ENCODE assay signal across 2 cellular contexts in genomic region chr9:71822935-71823334, GRCh38.
TF ChIP-seq lines count a peak whose summit lies in the region.

No MANE protein-coding gene starts in this region.

TF ChIP-seq in GM23338, 12 proteins besides CTCF, POLR2A, EP300 and RAD21:
- TF ChIP-seq, protein P1, sequence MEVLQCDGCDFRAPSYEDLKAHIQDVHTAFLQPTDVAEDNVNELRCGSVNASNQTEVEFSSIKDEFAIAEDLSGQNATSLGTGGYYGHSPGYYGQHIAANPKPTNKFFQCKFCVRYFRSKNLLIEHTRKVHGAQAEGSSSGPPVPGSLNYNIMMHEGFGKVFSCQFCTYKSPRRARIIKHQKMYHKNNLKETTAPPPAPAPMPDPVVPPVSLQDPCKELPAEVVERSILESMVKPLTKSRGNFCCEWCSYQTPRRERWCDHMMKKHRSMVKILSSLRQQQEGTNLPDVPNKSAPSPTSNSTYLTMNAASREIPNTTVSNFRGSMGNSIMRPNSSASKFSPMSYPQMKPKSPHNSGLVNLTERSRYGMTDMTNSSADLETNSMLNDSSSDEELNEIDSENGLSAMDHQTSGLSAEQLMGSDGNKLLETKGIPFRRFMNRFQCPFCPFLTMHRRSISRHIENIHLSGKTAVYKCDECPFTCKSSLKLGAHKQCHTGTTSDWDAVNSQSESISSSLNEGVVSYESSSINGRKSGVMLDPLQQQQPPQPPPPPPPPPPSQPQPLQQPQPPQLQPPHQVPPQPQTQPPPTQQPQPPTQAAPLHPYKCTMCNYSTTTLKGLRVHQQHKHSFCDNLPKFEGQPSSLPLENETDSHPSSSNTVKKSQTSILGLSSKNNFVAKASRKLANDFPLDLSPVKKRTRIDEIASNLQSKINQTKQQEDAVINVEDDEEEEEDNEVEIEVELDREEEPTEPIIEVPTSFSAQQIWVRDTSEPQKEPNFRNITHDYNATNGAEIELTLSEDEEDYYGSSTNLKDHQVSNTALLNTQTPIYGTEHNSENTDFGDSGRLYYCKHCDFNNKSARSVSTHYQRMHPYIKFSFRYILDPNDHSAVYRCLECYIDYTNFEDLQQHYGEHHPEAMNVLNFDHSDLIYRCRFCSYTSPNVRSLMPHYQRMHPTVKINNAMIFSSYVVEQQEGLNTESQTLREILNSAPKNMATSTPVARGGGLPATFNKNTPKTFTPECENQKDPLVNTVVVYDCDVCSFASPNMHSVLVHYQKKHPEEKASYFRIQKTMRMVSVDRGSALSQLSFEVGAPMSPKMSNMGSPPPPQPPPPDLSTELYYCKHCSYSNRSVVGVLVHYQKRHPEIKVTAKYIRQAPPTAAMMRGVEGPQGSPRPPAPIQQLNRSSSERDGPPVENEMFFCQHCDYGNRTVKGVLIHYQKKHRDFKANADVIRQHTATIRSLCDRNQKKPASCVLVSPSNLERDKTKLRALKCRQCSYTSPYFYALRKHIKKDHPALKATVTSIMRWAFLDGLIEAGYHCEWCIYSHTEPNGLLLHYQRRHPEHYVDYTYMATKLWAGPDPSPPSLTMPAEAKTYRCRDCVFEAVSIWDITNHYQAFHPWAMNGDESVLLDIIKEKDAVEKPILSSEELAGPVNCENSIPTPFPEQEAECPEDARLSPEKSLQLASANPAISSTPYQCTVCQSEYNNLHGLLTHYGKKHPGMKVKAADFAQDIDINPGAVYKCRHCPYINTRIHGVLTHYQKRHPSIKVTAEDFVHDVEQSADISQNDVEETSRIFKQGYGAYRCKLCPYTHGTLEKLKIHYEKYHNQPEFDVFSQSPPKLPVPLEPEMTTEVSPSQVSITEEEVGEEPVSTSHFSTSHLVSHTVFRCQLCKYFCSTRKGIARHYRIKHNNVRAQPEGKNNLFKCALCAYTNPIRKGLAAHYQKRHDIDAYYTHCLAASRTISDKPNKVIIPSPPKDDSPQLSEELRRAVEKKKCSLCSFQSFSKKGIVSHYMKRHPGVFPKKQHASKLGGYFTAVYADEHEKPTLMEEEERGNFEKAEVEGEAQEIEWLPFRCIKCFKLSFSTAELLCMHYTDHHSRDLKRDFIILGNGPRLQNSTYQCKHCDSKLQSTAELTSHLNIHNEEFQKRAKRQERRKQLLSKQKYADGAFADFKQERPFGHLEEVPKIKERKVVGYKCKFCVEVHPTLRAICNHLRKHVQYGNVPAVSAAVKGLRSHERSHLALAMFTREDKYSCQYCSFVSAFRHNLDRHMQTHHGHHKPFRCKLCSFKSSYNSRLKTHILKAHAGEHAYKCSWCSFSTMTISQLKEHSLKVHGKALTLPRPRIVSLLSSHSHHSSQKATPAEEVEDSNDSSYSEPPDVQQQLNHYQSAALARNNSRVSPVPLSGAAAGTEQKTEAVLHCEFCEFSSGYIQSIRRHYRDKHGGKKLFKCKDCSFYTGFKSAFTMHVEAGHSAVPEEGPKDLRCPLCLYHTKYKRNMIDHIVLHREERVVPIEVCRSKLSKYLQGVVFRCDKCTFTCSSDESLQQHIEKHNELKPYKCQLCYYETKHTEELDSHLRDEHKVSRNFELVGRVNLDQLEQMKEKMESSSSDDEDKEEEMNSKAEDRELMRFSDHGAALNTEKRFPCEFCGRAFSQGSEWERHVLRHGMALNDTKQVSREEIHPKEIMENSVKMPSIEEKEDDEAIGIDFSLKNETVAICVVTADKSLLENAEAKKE (CRISPR knock-in tag; IDR thresholded peaks at IDR 0.05), result peak; percentile 55; the same call in 1 of the 2 replicates
- no peak for TF ChIP-seq POLR2AphosphoS5 (IDR thresholded peaks at IDR 0.05; ENCODE audit: low read depth)

TF ChIP-seq in endothelial cell of umbilical vein, 7 proteins besides CTCF, POLR2A, EP300 and RAD21:
- TF ChIP-seq JUN (IDR thresholded peaks at IDR 0.05; ENCODE audit: borderline replicate concordance, insufficient read depth, insufficient read length, low read depth) (no peak), EZH2 (IDR thresholded peaks at IDR 0.05; ENCODE audit: borderline replicate concordance, low read depth, low read length, severe bottlenecking) (no peak), GATA2 (IDR thresholded peaks at IDR 0.05; ENCODE audit: insufficient read depth, insufficient read length, low read depth, low read length) (no peak), POLR2AphosphoS5 (IDR thresholded peaks at IDR 0.05; ENCODE audit: insufficient read depth, low read depth, low read length) (no peak), MYC (IDR thresholded peaks at IDR 0.05; ENCODE audit: low read depth, low read length) (no peak), FOS (IDR thresholded peaks at IDR 0.05; ENCODE audit: borderline replicate concordance, insufficient read depth, low read length) (no peak)
- TF ChIP-seq, protein P2, sequence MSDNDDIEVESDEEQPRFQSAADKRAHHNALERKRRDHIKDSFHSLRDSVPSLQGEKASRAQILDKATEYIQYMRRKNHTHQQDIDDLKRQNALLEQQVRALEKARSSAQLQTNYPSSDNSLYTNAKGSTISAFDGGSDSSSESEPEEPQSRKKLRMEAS (IDR thresholded peaks at IDR 0.05; ENCODE audit: insufficient read depth, insufficient read length), result no peak
TF ChIP-seq in endothelial cell of umbilical vein: peak in this region for 0.
